8 cellular contexts compared by ENCODE assay signal in the genomic region with DNA sequence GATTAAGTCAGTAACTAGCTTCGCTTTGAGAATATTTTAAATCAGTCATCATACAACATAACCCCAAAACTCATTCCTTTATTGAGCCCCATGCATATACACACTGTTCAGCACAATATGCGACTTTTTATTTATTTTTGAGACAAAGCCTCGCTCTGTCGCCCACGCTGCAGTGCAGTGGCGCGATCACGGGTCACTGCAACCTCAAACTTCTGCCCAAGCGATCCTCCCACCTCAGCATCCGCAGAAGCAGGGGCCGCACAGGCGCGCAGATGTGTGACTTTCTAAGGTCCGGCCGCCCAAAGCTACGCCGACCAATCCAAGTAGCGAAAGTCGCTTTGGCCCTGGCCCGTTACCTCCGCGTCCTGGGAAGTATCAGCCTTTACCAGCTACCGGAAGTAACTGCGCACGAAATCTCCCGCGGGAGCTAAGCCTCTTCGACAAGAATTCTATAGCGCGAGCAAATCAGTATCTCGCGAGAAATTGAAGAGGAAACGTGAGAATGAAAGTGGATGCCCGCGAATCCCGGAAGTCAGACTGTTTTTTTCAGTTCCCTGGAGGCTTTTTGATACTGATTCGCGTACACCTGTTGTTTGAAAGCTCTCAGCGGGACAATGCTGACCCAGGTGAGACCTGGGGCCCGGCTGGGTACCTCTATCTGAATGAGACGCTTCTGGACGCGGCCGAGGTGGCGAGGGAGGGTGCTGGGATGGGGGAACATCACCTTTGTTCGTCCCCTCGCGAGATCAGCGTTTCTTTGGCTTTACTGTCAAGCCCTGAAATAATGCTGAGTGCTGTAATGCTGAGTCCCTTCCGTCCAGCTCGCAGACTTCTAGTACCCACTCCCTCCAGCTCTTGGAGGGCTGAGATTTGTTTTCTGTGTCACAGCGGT. TPM values are rescaled to one million over a fixed set of nuclear protein-coding genes. Genes with fewer than 3 reads are reported as not detected.
DNase-seq lines count a peak whose midpoint lies in the region; FAIRE-seq and TF ChIP-seq lines count a peak whose summit lies in the region.

A gene (minus strand): TSS at position 404 of the 892 bp plus-strand sequence. CDS start 1,405 bp downstream, outside the sequence.
A gene (plus strand): TSS at position 549 of the 892 bp plus-strand sequence. CDS start 66 bp downstream, at position 615.

- H3K27me3 ChIP-seq in SJSA1 (replicated peaks) (no peaks in the 10 kb centered on the region), neuron (ENCODE audit: insufficient read depth, low read length) (no peaks in the 10 kb centered on the region)

- H2AFZ ChIP-seq in neuron (ENCODE audit: low read depth, low read length): peak within 1 kb of the TSS; percentile 76

- no peak for TF ChIP-seq CTCF in HFF-Myc (IDR thresholded peaks at IDR 0.05; ENCODE audit: low read depth, low read length, missing control alignments)

- peak; percentile 92 for DNase-seq in GM04503 (ENCODE audit: low read depth)
- peak; percentile 96 for DNase-seq in HFF-Myc (ENCODE audit: extremely low read depth, low read depth)
- DNase-seq in MV-4-11 (lab: John Stamatoyannopoulos, UW): peak; percentile 97
- DNase-seq in SJSA1 (ENCODE audit: low read depth in 1 of 2, low spot score in 2 of 2): peak; percentile 94 to 96
- DNase-seq in activated naive CD4-positive, alpha-beta T cell treated with Interleukin-2 at 50 U/mL for 16 hours: peak; percentile 80
- peak; percentile 20 to 63 for DNase-seq in frontal cortex (ENCODE audit: low spot score in 2 of 2)
- DNase-seq in stromal cell of bone marrow (ENCODE audit: low read depth): peak; percentile 97

- peak within 1 kb of the TSS; percentile 96 for H3K27ac ChIP-seq in SJSA1

- no peak for FAIRE-seq in frontal cortex (lab: Jason Lieb, UNC)

- H3K4me3 ChIP-seq in HFF-Myc (replicated peaks; ENCODE audit: low read depth, low read length) (peak within 1 kb of the TSS; percentile 62), SJSA1 (peak within 1 kb of the TSS; percentile 61), neuron (ENCODE audit: low read length) (peak within 1 kb of the TSS; percentile 75)

- H3K9me3 ChIP-seq in SJSA1 (replicated peaks): no peaks in the 10 kb centered on the region
- H3K9me3 ChIP-seq in neuron (ENCODE audit: low read length): peaks cover 2% of the 10 kb centered on the region

- H3K4me1 ChIP-seq in SJSA1 (replicated peaks): peaks cover 6% of the 10 kb centered on the region; the same call in 1 of the 2 replicates
- peaks cover 20% of the 10 kb centered on the region for H3K4me1 ChIP-seq in neuron (ENCODE audit: insufficient read depth, low read length)

- H3K36me3 ChIP-seq in SJSA1: peaks cover 11% of the 10 kb centered on the region
- H3K36me3 ChIP-seq in neuron (ENCODE audit: insufficient read depth, low read length): peaks cover 28% of the 10 kb centered on the region

RNA-seq across cellular contexts. Expression of the first gene that starts in this region (rescaled TPM):
- 2.9 and 4.4 TPM in 2 replicates for total RNA-seq in SJSA1 (2014; rRNA removed; shearing (Covaris generic))
- total RNA-seq in frontal cortex: 10.2 TPM

RNA-seq across cellular contexts. Expression of the second gene that starts in this region (rescaled TPM):
- total RNA-seq in SJSA1 (2014; rRNA removed; shearing (Covaris generic)): 7.1 and 7.7 TPM in 2 replicates
- 26.9 TPM for total RNA-seq in frontal cortex

Comparison
In these comparisons a context has a peak if more than half of its experiments do, and no peak if none do; other contexts are left out.
1. Peak in every context shown above with its lines: DNase-seq, H3K4me3 ChIP-seq and H3K27ac ChIP-seq.
2. DNase-seq: peak in every context shown above with its lines; median percentile 97 in MV-4-11; 97 in stromal cell of bone marrow; 96 in HFF-Myc; 95 in SJSA1; 92 in GM04503; 80 in activated naive CD4-positive, alpha-beta T cell treated with Interleukin-2 at 50 U/mL for 16 hours; 42 in frontal cortex.